Comparison of ENCODE assay signal across 21 cellular contexts in genomic region chr11:34002420-34002819, GRCh38. TPM values are rescaled to one million over a fixed set of nuclear protein-coding genes. Genes with fewer than 3 reads are reported as not detected.
A peak's percentile ranks its signal among the peaks of the same experiment; 100 is the strongest.
DNase-seq lines count a peak whose midpoint lies in the region; ATAC-seq and TF ChIP-seq lines count a peak whose summit lies in the region.
"Had no signal": no experiment of that assay in that cellular context is flagged by ENCODE, and none has a peak within 500 bp of the region (broad histone marks: within the 10 kb centered on the region; RNA-seq: fewer than 3 reads in every experiment).

No MANE protein-coding gene starts in this region.

- no peak for TF ChIP-seq CTCF in stomach (IDR thresholded peaks at IDR 0.05)

- no peak overlapping the region for H3K4me3 ChIP-seq in stomach
- H3K4me3 ChIP-seq: A549; BLaER1 treated with 17β-estradiol and CSF1 and Interleukin-3, amounts not matched to agents 10 nM and 100 nM; spleen; thoracic aorta had no signal

- no peaks in the 10 kb centered on the region for H3K9me3 ChIP-seq in stomach
- H3K9me3 ChIP-seq: A549; BLaER1 treated with 17β-estradiol and CSF1 and Interleukin-3, amounts not matched to agents 10 nM and 100 nM; spleen; thoracic aorta had no signal

- 23 to 52% (median 36%) methylated on average over 4 of the region's 4 CpGs for WGBS in stomach, 5 donors

- no peaks in the 10 kb centered on the region for H3K36me3 ChIP-seq in stomach
- H3K36me3 ChIP-seq: BLaER1 treated with 17β-estradiol and CSF1 and Interleukin-3, amounts not matched to agents 10 nM and 100 nM; spleen; thoracic aorta had no signal

- peaks cover 0 to 10% (median 0%) of the 10 kb centered on the region in 3 donors for H3K27me3 ChIP-seq in stomach
- H3K27me3 ChIP-seq: BLaER1 treated with 17β-estradiol and CSF1 and Interleukin-3, amounts not matched to agents 10 nM and 100 nM had no signal

- no peak for TF ChIP-seq EP300 in stomach (IDR thresholded peaks at IDR 0.05)

- TF ChIP-seq POLR2A in stomach (IDR thresholded peaks at IDR 0.05) = no peak

- DNase-seq in NCI-H510A treated with DMSO at 0.1 percent for 48 hours (lab: John Stamatoyannopoulos, UW) (peak; percentile 21), NCI-H510A (lab: John Stamatoyannopoulos, UW) (no peak), NCI-H2171 treated with DMSO at 0.1 percent for 48 hours (lab: John Stamatoyannopoulos, UW) (peak; percentile 90), cerebellum (ENCODE audit: low spot score) (peak; percentile 68), stomach (peak; percentile 57), substantia nigra (lab: John Stamatoyannopoulos, UW) (no peak)
- DNase-seq in activated CD4-positive, alpha-beta T cell treated with anti-CD3 and anti-CD28 coated beads for 4 hours = no peak
- DNase-seq: activated CD4-positive, alpha-beta memory T cell treated with anti-CD3 and anti-CD28 coated beads for 36 hours; activated naive CD4-positive, alpha-beta T cell treated with anti-CD3 and anti-CD28 coated beads, Interleukin-2, amount 50 U/mL, for 16 hours; activated T-cell treated with anti-CD3 and anti-CD28 coated beads, Interleukin-2, amount 50 U/mL, for 24 hours; DMS79 treated with DMSO at 0.1 percent for 48 hours; hypothalamus; IMR-90; mesendoderm; NCI-H2029 treated with DMSO at 0.1 percent for 48 hours; NCI-H774; spleen had no signal

- H3K27ac ChIP-seq in stomach = no peak overlapping the region
- no peak overlapping the region for H3K27ac ChIP-seq in substantia nigra (ENCODE audit: low read depth, low read length, poor library complexity, severe bottlenecking)
- H3K27ac ChIP-seq: A549; BLaER1 treated with 17β-estradiol and CSF1 and Interleukin-3, amounts not matched to agents 10 nM and 100 nM; spleen; thoracic aorta had no signal

- peaks cover 0 to 7% (median 3%) of the 10 kb centered on the region in 4 donors for H3K4me1 ChIP-seq in stomach

- intact Hi-C loops in stomach (cut with DNase I; ENCODE audit: low total_unique reads) = no loop called here

- ATAC-seq in GM18858 (IDR thresholded peaks at IDR 0.05; ENCODE audit: unreplicated experiment) = no peak
- ATAC-seq: A549 had no signal

RNA-seq across cellular contexts. Expression of gene CAPRIN1, which starts 49.1 kb away (rescaled TPM):
- total RNA-seq in cerebellum = 281 TPM
- total RNA-seq in stomach = 100 to 1,000 TPM in 4 of 5 donors, 10 to 100 TPM in 1; 95.0 to 290 (median 140) TPM
- polyA plus RNA-seq in stomach = 10 to 100 TPM; 57.2 to 71.6 (median 60.8) TPM

Comparison
In these comparisons a context has a peak if more than half of its experiments do, and no peak if none do; other contexts are left out.
1. DNase-seq: peak in NCI-H510A treated with DMSO at 0.1 percent for 48 hours (single experiment), NCI-H2171 treated with DMSO at 0.1 percent for 48 hours (single experiment), cerebellum (single experiment) and stomach (single experiment); none in NCI-H510A (single experiment), activated CD4-positive, alpha-beta T cell treated with anti-CD3 and anti-CD28 coated beads for 4 hours (0 of 2) and substantia nigra (0 of 49).